ENCODE assay signal across 16 cellular contexts in genomic region chr4:157270108-157270507, GRCh38. TPM values are rescaled to one million over a fixed set of nuclear protein-coding genes. Genes with fewer than 3 reads are reported as not detected.
"Had no signal": no experiment of that assay in that cellular context is flagged by ENCODE, and none has a peak within 500 bp of the region (broad histone marks: within the 10 kb centered on the region; RNA-seq: fewer than 3 reads in every experiment).

No MANE protein-coding gene starts in this region.

- DNase-seq: activated CD4-positive, alpha-beta T cell treated with anti-CD3 and anti-CD28 coated beads, Interleukin-2, amount 50 U/mL, for 1 hour; activated naive CD4-positive, alpha-beta T cell treated with anti-CD3 and anti-CD28 coated beads, Interleukin-2, amount 50 U/mL, for 16 hours; adrenal gland; central memory CD4-positive, alpha-beta T cell; immature natural killer cell; left cardiac atrium; lower lobe of right lung; ovary; stimulated activated CD4-positive, alpha-beta T cell treated with anti-CD3 and anti-CD28 coated beads, Interleukin-2, amount 100 ng/mL, for 48 hours; stimulated activated naive CD4-positive, alpha-beta T cell treated with Interleukin-2 at 50 U/mL for 16 hours; upper lobe of left lung had no signal

- H3K4me3 ChIP-seq: adrenal gland, body of pancreas, hepatocyte, lower lobe of right lung, ovary, upper lobe of left lung had no signal

- H3K4me1 ChIP-seq: adrenal gland, body of pancreas, lower lobe of right lung, upper lobe of left lung had no signal

- H3K27ac ChIP-seq: adrenal gland, body of pancreas, hepatocyte, lower lobe of right lung, ovary, upper lobe of left lung had no signal

- H3K36me3 ChIP-seq: adrenal gland, lower lobe of right lung, ovary, upper lobe of left lung had no signal

- H3K9me3 ChIP-seq: adrenal gland, body of pancreas, lower lobe of right lung, ovary, upper lobe of left lung had no signal

- H3K27me3 ChIP-seq: adrenal gland, body of pancreas, hepatocyte, ovary, upper lobe of left lung had no signal

- ATAC-seq: body of pancreas, left cardiac atrium, lower lobe of right lung had no signal

RNA-seq across cellular contexts. Expression of gene GRIA2, which starts 49.6 kb away (rescaled TPM):
- total RNA-seq: activated T-helper 2 cell treated with anti-CD3 and anti-CD28 coated beads, Interferon-gamma antibody, Interleukin-2, Interleukin-4, amounts not matched to agents 10 μg/mL and 5 μg/mL and 100 μg/mL, durations not matched to agents 14 hours and 24 hours and 36 hours; epithelial cell of proximal tubule; left cardiac atrium; lower lobe of right lung; myocyte; upper lobe of left lung had no signal
